ENCODE assay signal across 29 cellular contexts in the genomic region with DNA sequence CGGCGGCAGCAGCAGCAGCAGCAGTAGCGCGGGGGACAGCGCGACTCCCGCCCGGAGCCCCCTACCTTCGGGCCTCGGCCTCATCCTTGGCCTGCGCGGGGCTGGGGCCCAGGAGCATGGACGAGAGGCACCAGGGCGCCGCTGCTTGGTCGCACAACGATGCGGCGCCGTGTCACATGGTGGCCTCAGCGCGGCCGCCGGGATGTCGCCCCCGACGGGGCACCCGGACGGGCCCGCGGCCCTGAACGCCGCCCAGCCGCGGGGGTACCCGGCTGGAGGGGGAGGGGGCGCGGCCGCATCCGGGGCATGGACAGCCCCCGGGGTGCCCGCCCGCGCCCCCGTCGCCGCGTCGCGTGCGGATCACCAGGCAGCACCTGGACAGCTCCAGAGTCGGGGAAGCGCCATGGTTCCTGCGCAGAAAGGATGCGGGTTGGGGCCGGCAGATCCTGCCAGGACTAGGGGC. TPM values are rescaled to one million over a fixed set of nuclear protein-coding genes. Genes with fewer than 3 reads are reported as not detected.
DNase-seq lines count a peak whose midpoint lies in the region; ATAC-seq, FAIRE-seq and TF ChIP-seq lines count a peak whose summit lies in the region.
"Had no signal": no experiment of that assay in that cellular context is flagged by ENCODE, and none has a peak within 500 bp of the region (broad histone marks: within the 10 kb centered on the region; RNA-seq: fewer than 3 reads in every experiment).

No MANE protein-coding gene starts in this region.

- RAD21 ChIA-PET in GM12878 (lab: Charles Lee; ENCODE audit: unreplicated experiment) = no interaction called here

- in situ Hi-C loops in GM12878 (cut with MboI) = no loop called here

- no peak overlapping the region for H3K27ac ChIP-seq in SK-N-SH (ENCODE audit: low read depth in 2 of 2, low read length in 1 of 2)
- H3K27ac ChIP-seq in GM12878 (ENCODE audit: control insufficient read depth, insufficient read depth) = no peak overlapping the region
- H3K27ac ChIP-seq in iPS-18a (ENCODE audit: low read length) = no peak overlapping the region
- no peak overlapping the region for H3K27ac ChIP-seq in colonic mucosa
- H3K27ac ChIP-seq: ascending aorta, thoracic aorta had no signal

- H3K4me3 Mint-ChIP-seq in progenitor cell of endocrine pancreas (ENCODE audit: low read depth) = no peak overlapping the region
- H3K4me3 Mint-ChIP-seq: activated naive CD8-positive, alpha-beta T cell treated with anti-CD3 and anti-CD28 coated beads, Interleukin-2, amount 10 ng/mL, durations not matched to agents 7 days and 5 days; CD4-positive, alpha-beta memory T cell; dendritic cell treated with granulocyte-macrophage colony-stimulating factor and Interleukin-4, amounts not matched to agents 40 ng/mL and 50 ng/mL, for 4 days; memory B cell had no signal

- POLR2A ChIA-PET in SK-N-SH (lab: Yijun Ruan, JAX) (no interaction called here), GM12878 (lab: Charles Lee) (no interaction called here)

- H3K9me3 ChIP-seq in SK-N-SH (no peaks in the 10 kb centered on the region), GM12878 (replicated peaks; ENCODE audit: control insufficient read depth, insufficient read depth, low read length) (no peaks in the 10 kb centered on the region), iPS-18a (ENCODE audit: control insufficient read depth, low read depth, low read length) (no peaks in the 10 kb centered on the region), colonic mucosa (no peaks in the 10 kb centered on the region)
- H3K9me3 ChIP-seq: ascending aorta, HAP-1, thoracic aorta had no signal

- SMC1A ChIA-PET in GM12878 (lab: Charles Lee; ENCODE audit: uncharacterized antibody, unreplicated experiment) = no interaction called here

- peaks cover 79% of the 10 kb centered on the region for H3K27me3 Mint-ChIP-seq in progenitor cell of endocrine pancreas

- no peaks in the 10 kb centered on the region for H3K4me1 Mint-ChIP-seq in progenitor cell of endocrine pancreas (ENCODE audit: low read depth)

- TF ChIP-seq POLR2A in GM12878 (IDR thresholded peaks at IDR 0.05; ENCODE audit: low read depth, low read length) = no peak

- H3K36me3 ChIP-seq in SK-N-SH (replicated peaks in 1 of 2; ENCODE audit: control insufficient read depth in 1 of 2, insufficient read depth in 2 of 2, low read length in 1 of 2) (no peaks in the 10 kb centered on the region), GM12878 (ENCODE audit: control insufficient read depth in 2 of 2, insufficient read depth in 2 of 2, low read length in 1 of 2) (no peaks in the 10 kb centered on the region), iPS-18a (ENCODE audit: control insufficient read depth, low read depth, low read length) (no peaks in the 10 kb centered on the region), colonic mucosa (no peaks in the 10 kb centered on the region)
- H3K36me3 ChIP-seq: ascending aorta, HAP-1, thoracic aorta had no signal

- H3K4me2 ChIP-seq in SK-N-SH = no peak overlapping the region
- no peak overlapping the region for H3K4me2 ChIP-seq in GM12878 (ENCODE audit: control insufficient read depth, insufficient read depth)

- TF ChIP-seq RAD21 in SK-N-SH (IDR thresholded peaks at IDR 0.05; ENCODE audit: low read length) = no peak
- no peak for TF ChIP-seq RAD21 in GM12878 (IDR thresholded peaks at IDR 0.05; ENCODE audit: insufficient read depth, low read depth, low read length)

- no peak for DNase-seq in SK-N-SH
- no peak for DNase-seq in GM12878 (ENCODE audit: low read depth, low spot score)
- DNase-seq in progenitor cell of endocrine pancreas (ENCODE audit: low spot score, unreplicated experiment) = peak; percentile 21
- no peak for DNase-seq in colonic mucosa
- DNase-seq in ureter (ENCODE audit: low spot score) = no peak
- DNase-seq: 8988T; activated CD4-positive, alpha-beta T cell treated with anti-CD3 and anti-CD28 coated beads for 48 hours; activated CD8-positive, alpha-beta memory T cell treated with anti-CD3 and anti-CD28 coated beads for 24 hours; activated effector memory CD4-positive, alpha-beta T cell treated with anti-CD3 and anti-CD28 coated beads, Interleukin-2, amount 50 U/mL, for 16 hours; activated naive CD8-positive, alpha-beta T cell treated with anti-CD3 and anti-CD28 coated beads, Interleukin-2, amount 10 ng/mL, durations not matched to agents 7 days and 5 days; AML-193; CD4-positive, alpha-beta memory T cell; glutamatergic neuron; KG1; MM.1S; NCI-H1417; NCI-H2107; OCI-M1; stimulated activated naive CD4-positive, alpha-beta T cell treated with Interleukin-2 at 50 U/mL for 16 hours had no signal

- WGBS in SK-N-SH (ENCODE audit: low lambda C conversion rate) = 52% methylated on average over 5 of the region's 56 CpGs
- WGBS in GM12878 (ENCODE audit: insufficient coverage, insufficient replicate concordance, low lambda C conversion rate, missing lambda C conversion rate) = 32% methylated on average over 49 of the region's 56 CpGs

- H3F3A ChIP-seq in SK-N-SH (replicated peaks; ENCODE audit: insufficient read depth) = no peaks in the 10 kb centered on the region

- H2AFZ ChIP-seq in SK-N-SH (ENCODE audit: low read depth) (no peak overlapping the region), GM12878 (ENCODE audit: control insufficient read depth, low read depth, low read length) (no peak overlapping the region)

- FAIRE-seq in GM12878 (lab: Jason Lieb, UNC) = no peak

- ATAC-seq in SK-N-SH treated with all-trans-retinoic acid at 6 μM for 48 hours (no peak), GM12878 (no peak), GM18909 (IDR thresholded peaks at IDR 0.05; ENCODE audit: poor library complexity, unreplicated experiment) (no peak)
- ATAC-seq: left lobe of liver had no signal

- H4K20me1 ChIP-seq in SK-N-SH (ENCODE audit: insufficient read depth) (no peaks in the 10 kb centered on the region), GM12878 (ENCODE audit: control insufficient read depth, insufficient read depth) (no peaks in the 10 kb centered on the region)

- H3K9me3 Mint-ChIP-seq in progenitor cell of endocrine pancreas (ENCODE audit: low read depth) = no peaks in the 10 kb centered on the region
- H3K9me3 Mint-ChIP-seq: activated naive CD8-positive, alpha-beta T cell treated with anti-CD3 and anti-CD28 coated beads, Interleukin-2, amount 10 ng/mL, durations not matched to agents 7 days and 5 days; CD4-positive, alpha-beta memory T cell; dendritic cell treated with granulocyte-macrophage colony-stimulating factor and Interleukin-4, amounts not matched to agents 40 ng/mL and 50 ng/mL, for 4 days; memory B cell had no signal

- TF ChIP-seq EP300 in SK-N-SH (IDR thresholded peaks at IDR 0.05; ENCODE audit: borderline replicate concordance in 1 of 2, low read depth in 1 of 2, low read length in 1 of 2) (no peak), GM12878 (IDR thresholded peaks at IDR 0.05; ENCODE audit: borderline replicate concordance in 1 of 2, control insufficient read depth in 1 of 2, low read depth in 2 of 2, low read length in 2 of 2) (no peak)

- no peaks in the 10 kb centered on the region for H3K79me2 ChIP-seq in SK-N-SH (ENCODE audit: insufficient read depth)
- no peaks in the 10 kb centered on the region for H3K79me2 ChIP-seq in GM12878 (ENCODE audit: control insufficient read depth, insufficient read depth, low read length)

- intact Hi-C loops in GM12878 (cut with micrococcal nuclease; ENCODE audit: unreplicated experiment) (no loop called here), colonic mucosa (cut with DNase I) (no loop called here)

- H3K9ac ChIP-seq in SK-N-SH (no peak overlapping the region), GM12878 (ENCODE audit: control insufficient read depth, insufficient read depth, low read length) (no peak overlapping the region), iPS-18a (ENCODE audit: low read length) (no peak overlapping the region), colonic mucosa (ENCODE audit: low read depth in 2 of 2, low read length in 2 of 2) (no peak overlapping the region)

- no peaks in the 10 kb centered on the region for H3K36me3 Mint-ChIP-seq in progenitor cell of endocrine pancreas (ENCODE audit: insufficient read depth)
- H3K36me3 Mint-ChIP-seq: activated naive CD8-positive, alpha-beta T cell treated with anti-CD3 and anti-CD28 coated beads, Interleukin-2, amount 10 ng/mL, durations not matched to agents 7 days and 5 days; CD4-positive, alpha-beta memory T cell; memory B cell had no signal

- CTCF ChIA-PET in SK-N-SH (lab: Yijun Ruan, JAX) = interaction anchor here (3.0 kb wide), 1 partner anchor 76 kb away, joined by 16 read pairs; no protein-coding TSS in a partner anchor
- CTCF ChIA-PET in GM12878 (lab: Yijun Ruan, JAX) = no interaction called here

- H3K27me3 ChIP-seq in SK-N-SH (ENCODE audit: insufficient read depth) (no peaks in the 10 kb centered on the region), GM12878 (replicated peaks in 1 of 2; ENCODE audit: control insufficient read depth in 2 of 2, insufficient read depth in 2 of 2, low read length in 1 of 2) (peaks cover 0 to 9% of the 10 kb centered on the region in 2 experiments; a peak in 3 of 4 replicates), iPS-18a (ENCODE audit: control insufficient read depth, insufficient read depth, low read length) (peaks cover 61% of the 10 kb centered on the region), colonic mucosa (peaks cover 24% of the 10 kb centered on the region)

- H3K9me2 ChIP-seq in SK-N-SH = no peaks in the 10 kb centered on the region

- H3K4me3 ChIP-seq in SK-N-SH (ENCODE audit: low read depth in 2 of 2, low read length in 1 of 2) (no peak overlapping the region), GM12878 (no peak overlapping the region), iPS-18a (ENCODE audit: low read length) (peak overlapping the region; percentile 35), colonic mucosa (no peak overlapping the region)
- H3K4me3 ChIP-seq: ascending aorta, HAP-1, thoracic aorta had no signal

- peaks cover 0 to 7% of the 10 kb centered on the region in 2 experiments; a peak in 1 of 4 replicates for H3K4me1 ChIP-seq in SK-N-SH (ENCODE audit: control insufficient read depth in 1 of 2, insufficient read depth in 2 of 2, low read depth in 1 of 2, low read length in 1 of 2)
- H3K4me1 ChIP-seq in GM12878 (ENCODE audit: control insufficient read depth, insufficient read depth, low read length) = no peaks in the 10 kb centered on the region
- peaks cover 5% of the 10 kb centered on the region for H3K4me1 ChIP-seq in iPS-18a (ENCODE audit: control insufficient read depth, low read depth, low read length)
- H3K4me1 ChIP-seq in colonic mucosa = no peaks in the 10 kb centered on the region
- H3K4me1 ChIP-seq: ascending aorta, HAP-1 had no signal

- no TSS peak for BruUV-seq in GM12878 (replicated peaks; lab: Mats Ljungman, UMichigan)

- TF ChIP-seq CTCF in SK-N-SH (IDR thresholded peaks at IDR 0.05) (no peak), GM12878 (IDR thresholded peaks at IDR 0.05 in 2 of 3, conservative IDR thresholded peaks at IDR 0.05 in 1 of 3; ENCODE audit: control insufficient read depth in 2 of 3, extremely low read depth in 1 of 3, insufficient read depth in 1 of 3, low read depth in 3 of 3, low read length in 3 of 3) (no peak), progenitor cell of endocrine pancreas (IDR thresholded peaks at IDR 0.05; ENCODE audit: unreplicated experiment) (no peak), colonic mucosa (IDR thresholded peaks at IDR 0.05) (no peak)

- H3K27ac Mint-ChIP-seq in progenitor cell of endocrine pancreas = no peak overlapping the region
- H3K27ac Mint-ChIP-seq: activated naive CD8-positive, alpha-beta T cell treated with anti-CD3 and anti-CD28 coated beads, Interleukin-2, amount 10 ng/mL, durations not matched to agents 7 days and 5 days; CD4-positive, alpha-beta memory T cell; dendritic cell treated with granulocyte-macrophage colony-stimulating factor and Interleukin-4, amounts not matched to agents 40 ng/mL and 50 ng/mL, for 4 days; memory B cell had no signal

RNA-seq across cellular contexts. Expression of gene CDH22, which starts 57.1 kb away (rescaled TPM):
- polyA plus RNA-seq in SK-N-SH (2012; rRNA removed) = 0.03 TPM in 1 of 2 replicates, not detected in the other
- not detected in 2 replicates for polyA plus RNA-seq in SK-N-SH (2012; cell fraction: cytosol; rRNA removed)
- not detected in 2 replicates for polyA plus RNA-seq in SK-N-SH (2012; cell fraction: nucleus; rRNA removed)
- total RNA-seq in GM12878 (2013; cell fraction: nucleolus; rRNA removed) = not detected in 2 replicates
- not detected in 2 replicates for total RNA-seq in GM12878 (2014; rRNA removed)
- total RNA-seq in GM12878 (2014; rRNA removed; fragmentation: Illumina TruSeq; extraction: Trizol) = not detected in 2 replicates
- not detected in 2 replicates for total RNA-seq in GM12878 (2021)
- not detected for polyA plus RNA-seq in GM12878 (2011; ENCODE audit: low read depth)
- not detected in 2 replicates for polyA plus RNA-seq in GM12878 (2011; rRNA removed)
- polyA plus RNA-seq in GM12878 (2011; cell fraction: cytosol; rRNA removed) = 0.01 TPM in 1 of 2 replicates, not detected in the other
- polyA plus RNA-seq in GM12878 (2011; cell fraction: nucleus; rRNA removed) = 0.03 TPM in 1 of 2 replicates, not detected in the other
- polyA plus RNA-seq in GM12878 (2012) = not detected in 2 replicates
- not detected in 2 replicates for polyA plus RNA-seq in GM12878 (2014; fragmentation: Illumina TruSeq; extraction: Trizol)
- polyA plus RNA-seq in GM12878 (2014; fragmentation: Nextera tagmentation; extraction: Ambion mirVana) = not detected
- not detected in 2 replicates for polyA plus RNA-seq in GM12878 (2014; rRNA removed)
- not detected for polyA plus RNA-seq in GM12878 (2016; fragmentation: Nextera tagmentation; extraction: Ambion mirVana)
- not detected in 2 replicates for polyA minus RNA-seq in GM12878 (2011; rRNA and poly(A)+ RNA removed)
- not detected in 2 replicates for polyA minus RNA-seq in GM12878 (2011; cell fraction: cytosol; rRNA and poly(A)+ RNA removed)
- not detected in 2 replicates for polyA minus RNA-seq in GM12878 (2011; cell fraction: nucleus; rRNA and poly(A)+ RNA removed)
- 0.14 and 0.20 TPM in 2 replicates for total RNA-seq in progenitor cell of endocrine pancreas
- under 1 TPM; 0.12 to 0.13 TPM for total RNA-seq in colonic mucosa
- total RNA-seq in ureter = 0.23 TPM
- total RNA-seq: activated naive CD8-positive, alpha-beta T cell treated with anti-CD3 and anti-CD28 coated beads, Interleukin-2, amount 10 ng/mL, durations not matched to agents 7 days and 5 days; ascending aorta; CD4-positive, alpha-beta memory T cell; myocyte; thoracic aorta had no signal
- polyA plus RNA-seq: CD4-positive, alpha-beta memory T cell had no signal

Comparison
In these comparisons a context has a peak if more than half of its experiments do, and no peak if none do; other contexts are left out.
1. Of the 26 proteins assayed by ChIP-seq in both GM12878 and SK-N-SH: peak only in GM12878: none; only in SK-N-SH: none; in both: REST; in neither: 25.